15 cellular contexts compared by ENCODE assay signal in genomic region chr10:48459270-48460147, GRCh38.
DNase-seq lines count a peak whose midpoint lies in the region; ATAC-seq and TF ChIP-seq lines count a peak whose summit lies in the region.
"Had no signal": no experiment of that assay in that cellular context is flagged by ENCODE, and none has a peak within 500 bp of the region (broad histone marks: within the 10 kb centered on the region; RNA-seq: fewer than 3 reads in every experiment).

No MANE protein-coding gene starts in this region.

- TF ChIP-seq CTCF in BE2C (IDR thresholded peaks at IDR 0.05; ENCODE audit: low read depth, low read length), result no peak

- H3K36me3 ChIP-seq in BE2C, result no peaks in the 10 kb centered on the region
- H3K36me3 ChIP-seq: esophagus squamous epithelium, heart left ventricle, prostate gland had no signal

- ATAC-seq in HG03469 (IDR thresholded peaks at IDR 0.05; ENCODE audit: unreplicated experiment) (no peak), esophagus mucosa (no peak)
- ATAC-seq: A549, GM12878, heart left ventricle had no signal

- no peaks in the 10 kb centered on the region for H3K27me3 ChIP-seq in BE2C
- H3K27me3 ChIP-seq: heart left ventricle had no signal

- no peaks in the 10 kb centered on the region for H3K9me3 ChIP-seq in BE2C
- H3K9me3 ChIP-seq: A549, esophagus squamous epithelium, heart left ventricle, prostate gland had no signal

- H3K4me1 ChIP-seq in BE2C, result peaks cover 3% of the 10 kb centered on the region
- H3K4me1 ChIP-seq: A549, prostate gland had no signal

- no peak overlapping the region for H3K4me3 ChIP-seq in BE2C (ENCODE audit: low read depth, low read length)
- H3K4me3 ChIP-seq: A549, esophagus squamous epithelium, GM12878, heart left ventricle, prostate gland had no signal

- peak; percentile 37 for DNase-seq in activated CD8-positive, alpha-beta memory T cell treated with anti-CD3 and anti-CD28 coated beads for 24 hours
- no peak for DNase-seq in activated CD8-positive, alpha-beta memory T cell treated with anti-CD3 and anti-CD28 coated beads, Interleukin-2, amount 50 U/mL, for 4 hours
- DNase-seq in NCI-H146 treated with DMSO at 0.1 percent for 48 hours (lab: John Stamatoyannopoulos, UW; ENCODE audit: unreplicated experiment) (peak; percentile 13), iPS-NIHi7 (ENCODE audit: extremely low spot score) (peak; percentile 60), BE2C (no peak)
- peak; percentile 20 for DNase-seq in stimulated activated CD8-positive, alpha-beta memory T cell treated with anti-CD3 and anti-CD28 coated beads, Interleukin-4, amount 100 ng/mL, for 48 hours
- DNase-seq: dermis blood vessel endothelial cell, esophagus squamous epithelium, NCI-H2081 had no signal

Comparison
In these comparisons a context has a peak if more than half of its experiments do, and no peak if none do; other contexts are left out.
1. DNase-seq: peak in activated CD8-positive, alpha-beta memory T cell treated with anti-CD3 and anti-CD28 coated beads for 24 hours (single experiment), NCI-H146 treated with DMSO at 0.1 percent for 48 hours (single experiment), iPS-NIHi7 (single experiment) and stimulated activated CD8-positive, alpha-beta memory T cell treated with anti-CD3 and anti-CD28 coated beads, Interleukin-4, amount 100 ng/mL, for 48 hours (single experiment); none in activated CD8-positive, alpha-beta memory T cell treated with anti-CD3 and anti-CD28 coated beads, Interleukin-2, amount 50 U/mL, for 4 hours (single experiment) and BE2C (single experiment).